In the genomic region with DNA sequence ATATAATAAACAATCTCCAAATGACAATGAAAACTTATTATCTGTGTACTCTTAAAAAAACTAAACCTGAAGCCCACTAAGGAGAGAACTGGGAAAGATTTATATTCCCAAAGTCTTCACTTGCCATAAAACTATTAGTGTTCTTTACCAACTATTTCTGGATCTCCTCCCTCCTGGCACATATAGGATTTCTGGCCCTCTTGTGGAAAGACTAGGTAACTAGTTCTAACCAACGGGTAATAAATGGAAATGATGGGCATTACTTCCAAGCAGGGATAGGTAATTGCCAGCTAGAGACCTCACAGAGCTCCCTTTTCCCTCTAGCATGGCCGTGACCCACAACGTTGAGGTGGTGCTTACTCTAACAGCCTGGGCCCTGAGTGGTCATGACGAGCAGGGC, we compare ENCODE assay signal across 9 cellular contexts.
DNase-seq lines count a peak whose midpoint lies in the region; ATAC-seq and TF ChIP-seq lines count a peak whose summit lies in the region.
"Had no signal": no experiment of that assay in that cellular context is flagged by ENCODE, and none has a peak within 500 bp of the region (broad histone marks: within the 10 kb centered on the region; RNA-seq: fewer than 3 reads in every experiment).

No MANE protein-coding gene starts in this region.

- POLR2A ChIA-PET in PC-9 (lab: Charles Lee; ENCODE audit: unreplicated experiment), result interaction anchor here (0.7 kb wide), 1 partner anchor 85 kb away, joined by 7 read pairs; no protein-coding TSS in a partner anchor

- intact Hi-C loops in PC-9 (cut with micrococcal nuclease; ENCODE audit: unreplicated experiment), result loop anchor here (5.0 kb wide), 2 partner anchors 123 to 262 kb away; a partner anchor contains a TSS

- H3K79me2 ChIP-seq in PC-9 (ENCODE audit: low read depth), result no peaks in the 10 kb centered on the region

- CTCF ChIA-PET in PC-9 (lab: Charles Lee), result interaction anchor here (0.5 kb wide), 1 partner anchor 119 kb away, joined by 3 read pairs; no protein-coding TSS in a partner anchor

- H3K36me3 ChIP-seq in PC-9 (ENCODE audit: low read depth), result no peaks in the 10 kb centered on the region
- H3K36me3 ChIP-seq in MG63, result no peaks in the 10 kb centered on the region

- DNase-seq in A172 (ENCODE audit: low spot score) (peak; percentile 22), GM13977 (ENCODE audit: low spot score) (no peak), PC-9 (peak; percentile 6 to 40), fibroblast of pulmonary artery (ENCODE audit: low read depth) (peak; percentile 46), NCI-H1048 (lab: John Stamatoyannopoulos, UW) (no peak), MG63 (no peak)
- DNase-seq: naive B cell had no signal

- no peaks in the 10 kb centered on the region for H3K9me2 ChIP-seq in PC-9 (ENCODE audit: insufficient read depth)

- H4K20me1 ChIP-seq in PC-9 (ENCODE audit: insufficient read depth), result no peaks in the 10 kb centered on the region

- in situ Hi-C loops in GM13977 (cut with MboI; ENCODE audit: low pct_unique_long_range_greater_than_20kb, low sequenced_read_pairs, unreplicated experiment), result no loop called here

- H3K9me3 ChIP-seq in PC-9 (ENCODE audit: insufficient read depth, low read depth) (no peaks in the 10 kb centered on the region), MG63 (no peaks in the 10 kb centered on the region)

- H3F3A ChIP-seq in PC-9 (ENCODE audit: insufficient read depth, low read depth), result no peaks in the 10 kb centered on the region

- H3K4me1 ChIP-seq in PC-9 (replicated peaks; ENCODE audit: insufficient read depth), result no peaks in the 10 kb centered on the region

- H2AFZ ChIP-seq in PC-9, result no peak overlapping the region

- H3K4me3 ChIP-seq in PC-9, result no peak overlapping the region
- no peak overlapping the region for H3K4me3 ChIP-seq in fibroblast of pulmonary artery (replicated peaks; ENCODE audit: low read depth, low read length)
- H3K4me3 ChIP-seq in MG63, result no peak overlapping the region

- ATAC-seq in GM21526 (IDR thresholded peaks at IDR 0.05; ENCODE audit: low FRiP score, unreplicated experiment) (no peak), HG03039 (IDR thresholded peaks at IDR 0.05; ENCODE audit: unreplicated experiment) (no peak)

- no TSS peak for BruUV-seq in PC-9 (replicated peaks; lab: Mats Ljungman, UMichigan)

- TF ChIP-seq CTCF in GM13977 (IDR thresholded peaks at IDR 0.05; ENCODE audit: extremely low read depth, insufficient read depth, missing control alignments), result peak; percentile 1
- TF ChIP-seq CTCF in PC-9 (conservative IDR thresholded peaks at IDR 0.05), result peak; percentile 71
- TF ChIP-seq CTCF in fibroblast of pulmonary artery (IDR thresholded peaks at IDR 0.05; ENCODE audit: low read length, missing control alignments), result peak; percentile 58

- no peak overlapping the region for H3K4me2 ChIP-seq in PC-9

- H3K27me3 ChIP-seq in PC-9 (ENCODE audit: insufficient read depth, low read depth) (no peaks in the 10 kb centered on the region), MG63 (no peaks in the 10 kb centered on the region)

- no peak overlapping the region for H3K27ac ChIP-seq in PC-9

Comparison
In these comparisons a context has a peak if more than half of its experiments do, and no peak if none do; other contexts are left out.
1. DNase-seq: peak in A172 (single experiment), PC-9 (2 of 2) and fibroblast of pulmonary artery (single experiment); none in GM13977 (single experiment), NCI-H1048 (single experiment) and MG63 (single experiment).
2. CTCF ChIP-seq: peak in every context shown above with its lines; median percentile 71 in PC-9; 58 in fibroblast of pulmonary artery; 1 in GM13977.